28 cellular contexts compared by ENCODE assay signal in genomic region chr1:228940526-228940925, GRCh38.
"Had no signal": no experiment of that assay in that cellular context is flagged by ENCODE, and none has a peak within 500 bp of the region (broad histone marks: within the 10 kb centered on the region; RNA-seq: fewer than 3 reads in every experiment).

No MANE protein-coding gene starts in this region.

- H3K27me3 Mint-ChIP-seq: activated T-cell treated with anti-CD3 and anti-CD28 coated beads, Interleukin-2, amount 50 U/mL, for 24 hours had no signal

- H3K36me3 ChIP-seq: adrenal gland, breast epithelium had no signal

- H3K4me3 ChIP-seq: adrenal gland, body of pancreas, breast epithelium had no signal

- H3K9me3 Mint-ChIP-seq: activated B cell treated with CpG ODN at 0.5 μM for 24 hours; activated CD4-positive, alpha-beta memory T cell treated with anti-CD3 and anti-CD28 coated beads, Interleukin-2, amount 10 ng/mL, durations not matched to agents 7 days and 5 days; activated naive CD4-positive, alpha-beta T cell treated with anti-CD3 and anti-CD28 coated beads for 36 hours; activated naive CD4-positive, alpha-beta T cell treated with anti-CD3 and anti-CD28 coated beads, Interleukin-2, amount 50 U/mL, for 72 hours; activated T-cell treated with anti-CD3 and anti-CD28 coated beads, Interleukin-2, amount 50 U/mL, for 24 hours; activated T-helper 2 cell treated with anti-CD3 and anti-CD28 coated beads, Interferon-gamma antibody, Interleukin-2, Interleukin-4, amounts not matched to agents 10 μg/mL and 5 μg/mL and 100 μg/mL, durations not matched to agents 14 hours and 24 hours and 36 hours had no signal

- H3K9ac ChIP-seq: KMS-11 had no signal

- H3K27ac ChIP-seq: adrenal gland, body of pancreas, breast epithelium, KMS-11, VCaP had no signal

- H3K9me3 ChIP-seq: adrenal gland, body of pancreas, breast epithelium had no signal

- H3K4me1 Mint-ChIP-seq: activated B cell treated with CpG ODN at 0.5 μM for 24 hours had no signal

- ATAC-seq: activated naive CD4-positive, alpha-beta T cell treated with anti-CD3 and anti-CD28 coated beads, Interleukin-2, amount 50 U/mL, for 72 hours; body of pancreas had no signal

- H3K27me3 ChIP-seq: adrenal gland, body of pancreas, breast epithelium had no signal

- H3K4me3 Mint-ChIP-seq: activated B cell treated with CpG ODN at 0.5 μM for 24 hours; activated CD4-positive, alpha-beta memory T cell treated with anti-CD3 and anti-CD28 coated beads, Interleukin-2, amount 10 ng/mL, durations not matched to agents 7 days and 5 days; activated naive CD4-positive, alpha-beta T cell treated with anti-CD3 and anti-CD28 coated beads for 36 hours; activated T-cell treated with anti-CD3 and anti-CD28 coated beads, Interleukin-2, amount 50 U/mL, for 24 hours had no signal

- H3K27ac Mint-ChIP-seq: activated B cell treated with CpG ODN at 0.5 μM for 24 hours; activated CD4-positive, alpha-beta memory T cell treated with anti-CD3 and anti-CD28 coated beads, Interleukin-2, amount 10 ng/mL, durations not matched to agents 7 days and 5 days; activated naive CD4-positive, alpha-beta T cell treated with anti-CD3 and anti-CD28 coated beads for 36 hours; activated T-cell treated with anti-CD3 and anti-CD28 coated beads, Interleukin-2, amount 50 U/mL, for 24 hours; activated T-helper 2 cell treated with anti-CD3 and anti-CD28 coated beads, Interferon-gamma antibody, Interleukin-2, Interleukin-4, amounts not matched to agents 10 μg/mL and 5 μg/mL and 100 μg/mL, durations not matched to agents 14 hours and 24 hours and 36 hours had no signal

- DNase-seq: activated B cell treated with CpG ODN at 0.5 μM for 24 hours; activated CD4-positive, alpha-beta memory T cell treated with anti-CD3 and anti-CD28 coated beads, Interleukin-2, amount 10 ng/mL, durations not matched to agents 7 days and 5 days; activated CD4-positive, alpha-beta T cell treated with anti-CD3 and anti-CD28 coated beads for 4 hours; activated CD4-positive, CD25-positive, alpha-beta regulatory T cell treated with anti-CD3 and anti-CD28 coated beads, Interleukin-2, amount 50 U/mL, for 72 hours; activated gamma-delta T cell treated with Interleukin-2 at 50 U/mL for 16 hours; activated naive CD4-positive, alpha-beta T cell treated with anti-CD3 and anti-CD28 coated beads for 36 hours; activated T-cell treated with anti-CD3 and anti-CD28 coated beads, Interleukin-2, amount 50 U/mL, for 24 hours; adrenal gland; body of pancreas; MM.1S; NCI-H1092; NCI-H1436 treated with DMSO at 0.1 percent for 48 hours; NCI-H1694 treated with DMSO at 0.1 percent for 48 hours; NCI-H2029; NCI-H345; NCI-H526; NCI-H748 treated with DMSO at 0.1 percent for 48 hours; OCI-M1; Right ventricle myocardium superior; SW 1271; T-helper 1 cell; T-helper 2 cell; T-helper 9 cell had no signal

- H3K36me3 Mint-ChIP-seq: activated naive CD4-positive, alpha-beta T cell treated with anti-CD3 and anti-CD28 coated beads, Interleukin-2, amount 50 U/mL, for 72 hours had no signal
